Comparison of ENCODE assay signal across 16 cellular contexts in the genomic region with DNA sequence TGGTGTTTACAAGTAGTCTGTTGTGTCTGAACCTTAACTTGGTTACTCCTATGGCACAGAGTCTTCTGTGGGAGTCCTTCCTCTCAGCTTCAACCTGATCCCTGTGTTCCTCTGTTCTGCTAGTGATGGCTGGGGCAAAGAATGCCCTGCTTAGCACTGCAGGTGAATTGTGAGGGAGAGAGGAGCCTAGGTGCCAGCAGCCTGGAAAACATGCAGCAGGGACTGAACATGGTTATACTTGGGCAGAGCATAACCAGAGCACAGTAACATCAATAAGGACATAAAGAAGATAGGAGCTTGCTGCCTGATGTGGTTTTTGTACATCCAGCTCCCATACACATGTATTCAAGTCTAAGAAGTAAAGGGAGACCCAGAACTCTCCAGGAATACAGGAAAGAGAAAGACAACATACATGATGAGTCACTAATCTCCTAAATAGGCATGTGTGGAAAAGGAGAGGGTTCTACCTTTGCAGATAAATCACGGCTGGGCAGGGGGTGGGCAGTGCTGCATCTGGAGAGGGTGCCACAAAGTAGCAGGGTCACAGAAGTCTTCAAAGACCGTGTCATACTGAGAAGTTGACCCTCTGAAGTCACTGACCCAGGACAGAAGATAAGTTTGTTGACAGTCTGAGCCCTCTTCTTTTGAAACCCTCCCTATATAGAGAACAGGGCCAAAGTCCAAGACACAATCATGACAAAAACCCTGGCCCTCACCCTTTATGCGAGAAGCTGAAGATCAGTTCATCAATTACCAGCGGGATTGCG.
A peak's percentile ranks its signal among the peaks of the same experiment; 100 is the strongest.
DNase-seq lines count a peak whose midpoint lies in the region; ATAC-seq and TF ChIP-seq lines count a peak whose summit lies in the region.
"Had no signal": no experiment of that assay in that cellular context is flagged by ENCODE, and none has a peak within 500 bp of the region (broad histone marks: within the 10 kb centered on the region; RNA-seq: fewer than 3 reads in every experiment).

No MANE protein-coding gene starts in this region.

- H3K36me3 ChIP-seq in right lobe of liver: no peaks in the 10 kb centered on the region
- no peaks in the 10 kb centered on the region for H3K36me3 ChIP-seq in smooth muscle cell (ENCODE audit: low read depth)
- H3K36me3 ChIP-seq: BLaER1 had no signal

- TF ChIP-seq CTCF in epithelial cell of esophagus (IDR thresholded peaks at IDR 0.05; ENCODE audit: insufficient read depth, low read depth, low read length, missing control alignments): no peak
- TF ChIP-seq CTCF in right lobe of liver (IDR thresholded peaks at IDR 0.05): no peak
- TF ChIP-seq CTCF in smooth muscle cell (IDR thresholded peaks at IDR 0.05; ENCODE audit: borderline replicate concordance, insufficient read depth, poor library complexity, severe bottlenecking): no peak

- peak; percentile 40 for DNase-seq in LoVo (ENCODE audit: low spot score)
- DNase-seq in epithelial cell of esophagus (ENCODE audit: low read depth): peak; percentile 5
- no peak for DNase-seq in right lobe of liver
- DNase-seq in smooth muscle cell (lab: John Stamatoyannopoulos, UW; ENCODE audit: unreplicated experiment): no peak
- DNase-seq: HCEC 1CT, KBM-7, MM.1S, NCI-H1105, NCI-H187 treated with DMSO at 0.1 percent for 48 hours, NCI-H2171, NCI-H446 treated with DMSO at 0.1 percent for 48 hours, NCI-H82 had no signal

- H3K4me3 ChIP-seq in epithelial cell of esophagus (ENCODE audit: low read length) (no peak overlapping the region), right lobe of liver (no peak overlapping the region), smooth muscle cell (no peak overlapping the region)
- H3K4me3 ChIP-seq: BLaER1 had no signal

- peak overlapping the region in 1 of 3 donors; percentile 12 for H3K27ac ChIP-seq in right lobe of liver
- H3K27ac ChIP-seq in smooth muscle cell (ENCODE audit: low read depth): peak overlapping the region; percentile 50
- H3K27ac ChIP-seq: BLaER1 had no signal

- H4K20me1 ChIP-seq in smooth muscle cell (ENCODE audit: low read depth): no peaks in the 10 kb centered on the region
- H4K20me1 ChIP-seq: BLaER1 had no signal

- H3K4me1 ChIP-seq in right lobe of liver (peaks cover 0 to 41% (median 3%) of the 10 kb centered on the region in 4 donors), smooth muscle cell (ENCODE audit: low read depth) (no peaks in the 10 kb centered on the region)

- peak overlapping the region; percentile 45 for H2AFZ ChIP-seq in smooth muscle cell (ENCODE audit: low read depth)

- H3K4me2 ChIP-seq in smooth muscle cell: peak overlapping the region; percentile 42
- H3K4me2 ChIP-seq: BLaER1 had no signal

- intact Hi-C loops in right lobe of liver (cut with DNase I): no loop called here

- 16% methylated on average over 5 of the region's 5 CpGs for WGBS in right lobe of liver (ENCODE audit: insufficient coverage, low coverage, low lambda C conversion rate, missing lambda C conversion rate)
- WGBS in smooth muscle cell (ENCODE audit: low lambda C conversion rate): 48% methylated on average over 5 of the region's 5 CpGs

- H3F3A ChIP-seq in smooth muscle cell (ENCODE audit: low read depth): peaks cover 7% of the 10 kb centered on the region

- H3K9ac ChIP-seq in smooth muscle cell (ENCODE audit: low read depth): no peak overlapping the region
- H3K9ac ChIP-seq: BLaER1 had no signal

- H3K27me3 ChIP-seq in right lobe of liver (no peaks in the 10 kb centered on the region), smooth muscle cell (ENCODE audit: low read depth) (no peaks in the 10 kb centered on the region)
- H3K27me3 ChIP-seq: BLaER1 had no signal

- ATAC-seq in right lobe of liver (peak; percentile 77 to 88 (median 82)), HG03520 (IDR thresholded peaks at IDR 0.05; ENCODE audit: unreplicated experiment) (no peak), HG03442 (IDR thresholded peaks at IDR 0.05; ENCODE audit: unreplicated experiment) (no peak), GM19023 (IDR thresholded peaks at IDR 0.05; ENCODE audit: unreplicated experiment) (no peak)

- TF ChIP-seq POLR2A in right lobe of liver (IDR thresholded peaks at IDR 0.05): no peak

- no peaks in the 10 kb centered on the region for H3K9me3 ChIP-seq in right lobe of liver
- no peaks in the 10 kb centered on the region for H3K9me3 ChIP-seq in smooth muscle cell (replicated peaks; ENCODE audit: low read depth)
- H3K9me3 ChIP-seq: BLaER1 had no signal

- no peaks in the 10 kb centered on the region for H3K79me2 ChIP-seq in smooth muscle cell (ENCODE audit: low read depth)

Comparison
In these comparisons a context has a peak if more than half of its experiments do, and no peak if none do; other contexts are left out.
1. DNase-seq: peak in LoVo (single experiment) and epithelial cell of esophagus (single experiment); none in right lobe of liver (0 of 3) and smooth muscle cell (single experiment).
2. ATAC-seq: peak in right lobe of liver (4 of 4); none in HG03520 (single experiment), HG03442 (single experiment) and GM19023 (single experiment).